8 cellular contexts compared by ENCODE assay signal in genomic region chr12:6538420-6539275, GRCh38. TPM values are rescaled to one million over a fixed set of nuclear protein-coding genes. Genes with fewer than 3 reads are reported as not detected.
DNase-seq lines count a peak whose midpoint lies in the region; ATAC-seq and TF ChIP-seq lines count a peak whose summit lies in the region.

No MANE protein-coding gene starts in this region.

- H3K27me3 Mint-ChIP-seq in endothelial cell (ENCODE audit: unreplicated experiment) = peaks cover 21% of the 10 kb centered on the region

- no peaks in the 10 kb centered on the region for H3K9me3 ChIP-seq in cardiac muscle cell (ENCODE audit: low read depth)
- no peaks in the 10 kb centered on the region for H3K9me3 ChIP-seq in thyroid gland

- DNase-seq in cardiac muscle cell (ENCODE audit: low read depth in 1 of 2, low spot score in 1 of 2) (peak in 1 of 2 donors; percentile 48), cardiac septum (ENCODE audit: low spot score) (no peak), RWPE1 (ENCODE audit: low spot score) (no peak), endothelial cell (ENCODE audit: low spot score) (no peak), KG1 (lab: John Stamatoyannopoulos, UW) (no peak), thyroid gland (no peak)
- DNase-seq in stimulated activated CD4-positive, alpha-beta T cell treated with anti-CD3 and anti-CD28 coated beads, Interleukin-2, amount 100 ng/mL, for 24 hours = peak; percentile 41 to 63

- H3K4me3 Mint-ChIP-seq in endothelial cell (ENCODE audit: unreplicated experiment) = no peak overlapping the region

- TF ChIP-seq POLR2A in thyroid gland (IDR thresholded peaks at IDR 0.05) = no peak

- POLR2A ChIA-PET in RWPE1 (lab: Yijun Ruan, JAX; ENCODE audit: low non-redundant PET) = interaction anchor here (1.5 kb wide), 1 partner anchor 46 kb away, joined by 3 read pairs; the partner anchor contains the start of gene MRPL51

- H3K27ac ChIP-seq in cardiac muscle cell (peak overlapping the region; percentile 40), RWPE1 (peak overlapping the region; percentile 95), thyroid gland (no peak overlapping the region)

- no peak for ATAC-seq in GM19463 (IDR thresholded peaks at IDR 0.05; ENCODE audit: unreplicated experiment)

- H3K27me3 ChIP-seq in cardiac muscle cell = no peaks in the 10 kb centered on the region
- H3K27me3 ChIP-seq in thyroid gland = no peaks in the 10 kb centered on the region

- H3K4me3 ChIP-seq in cardiac muscle cell = no peak overlapping the region
- H3K4me3 ChIP-seq in thyroid gland (replicated peaks in 1 of 3) = no peak overlapping the region

- H3K27ac Mint-ChIP-seq in endothelial cell (ENCODE audit: unreplicated experiment) = peak overlapping the region; percentile 57

- CTCF ChIA-PET in RWPE1 (lab: Yijun Ruan, JAX) = interaction anchor here (0.6 to 1.6 kb wide), 10 partner anchors 9 to 333 kb away, joined by 3 to 9 read pairs (median 4); partner anchors contain the start of gene VAMP1

- H3K36me3 ChIP-seq in cardiac muscle cell = peaks cover 26% of the 10 kb centered on the region
- H3K36me3 ChIP-seq in thyroid gland = peaks cover 24 to 30% of the 10 kb centered on the region in 2 donors

- TF ChIP-seq CTCF in cardiac muscle cell (IDR thresholded peaks at IDR 0.05; ENCODE audit: low read depth, low read length) (no peak), RWPE1 (conservative IDR thresholded peaks at IDR 0.05; ENCODE audit: low read depth) (no peak), endothelial cell (IDR thresholded peaks at IDR 0.05; ENCODE audit: unreplicated experiment) (no peak), thyroid gland (IDR thresholded peaks at IDR 0.05) (no peak)

- peaks cover 23% of the 10 kb centered on the region for H3K36me3 Mint-ChIP-seq in endothelial cell (ENCODE audit: low read depth, unreplicated experiment)

- H3K9me3 Mint-ChIP-seq in endothelial cell (ENCODE audit: unreplicated experiment) = no peaks in the 10 kb centered on the region

- 80 to 86% methylated on average over 22 of the region's 23 CpGs for WGBS in thyroid gland, 2 donors

- H3K4me1 ChIP-seq in cardiac muscle cell (ENCODE audit: low read depth) = peaks cover 20% of the 10 kb centered on the region
- H3K4me1 ChIP-seq in thyroid gland = peaks cover 26 to 41% of the 10 kb centered on the region in 2 donors

- intact Hi-C loops in cardiac septum (cut with DNase I) = no loop called here
- intact Hi-C loops in thyroid gland (cut with DNase I) = loop anchor here (5.0 to 10.0 kb wide), 3 partner anchors 71 to 314 kb away; no protein-coding TSS in a partner anchor

- peaks cover 43% of the 10 kb centered on the region for H3K4me1 Mint-ChIP-seq in endothelial cell (ENCODE audit: unreplicated experiment)

RNA-seq across cellular contexts. Expression of gene GAPDH, which starts 4.3 kb away (rescaled TPM):
- total RNA-seq in cardiac muscle cell = 8,013 and 12,904 TPM in 2 replicates
- 11,564 and 14,299 TPM in 2 replicates for polyA plus RNA-seq in cardiac muscle cell
- total RNA-seq in cardiac septum = 4,827 TPM
- 2,393 TPM for total RNA-seq in endothelial cell (ENCODE audit: unreplicated experiment)
- 1,000 to 10,000 TPM; 1,191 to 3,596 (median 1,852) TPM for total RNA-seq in thyroid gland

RNA-seq across cellular contexts. Expression of gene IFFO1, which starts 17.2 kb away (rescaled TPM):
- total RNA-seq in cardiac muscle cell (18.0 and 29.0 TPM in 2 replicates), cardiac septum (24.8 TPM), endothelial cell (ENCODE audit: unreplicated experiment) (82.2 TPM), thyroid gland (10 to 100 TPM in 1 of 4 donors, 1 to 10 TPM in 3; 5.0 to 10.2 (median 7.5) TPM)
- 25.4 and 28.4 TPM in 2 replicates for polyA plus RNA-seq in cardiac muscle cell

RNA-seq across cellular contexts. Expression of gene NOP2, which starts 29.4 kb away (rescaled TPM):
- total RNA-seq in cardiac muscle cell (20.4 and 45.5 TPM in 2 replicates), cardiac septum (18.5 TPM), endothelial cell (ENCODE audit: unreplicated experiment) (37.5 TPM), thyroid gland (10 to 100 TPM; 23.0 to 50.8 (median 35.6) TPM)
- polyA plus RNA-seq in cardiac muscle cell = 36.2 and 38.2 TPM in 2 replicates

RNA-seq across cellular contexts. Expression of gene NCAPD2, which starts 44.7 kb away (rescaled TPM):
- total RNA-seq in cardiac muscle cell = 134 and 156 TPM in 2 replicates
- polyA plus RNA-seq in cardiac muscle cell = 20.2 and 70.7 TPM in 2 replicates
- 12.0 TPM for total RNA-seq in cardiac septum
- total RNA-seq in endothelial cell (ENCODE audit: unreplicated experiment) = 25.3 TPM
- total RNA-seq in thyroid gland = 10 to 100 TPM; 22.4 to 31.8 (median 28.6) TPM

RNA-seq across cellular contexts. Expression of gene MRPL51, which starts 45.6 kb away (rescaled TPM):
- total RNA-seq in cardiac muscle cell (75.1 and 104 TPM in 2 replicates), cardiac septum (174 TPM), endothelial cell (ENCODE audit: unreplicated experiment) (168 TPM), thyroid gland (10 to 100 TPM; 16.7 to 84.6 (median 46.9) TPM)
- polyA plus RNA-seq in cardiac muscle cell = 279 and 308 TPM in 2 replicates

Comparison
In these comparisons a context has a peak if more than half of its experiments do, and no peak if none do; other contexts are left out.
1. DNase-seq: peak in stimulated activated CD4-positive, alpha-beta T cell treated with anti-CD3 and anti-CD28 coated beads, Interleukin-2, amount 100 ng/mL, for 24 hours (2 of 2); none in cardiac septum (single experiment), RWPE1 (single experiment), endothelial cell (single experiment), KG1 (single experiment) and thyroid gland (0 of 2).
2. H3K27ac ChIP-seq: peak in cardiac muscle cell (single experiment) and RWPE1 (single experiment); none in thyroid gland (0 of 3).